Comparison of ENCODE assay signal across 1 cellular context in the genomic region with DNA sequence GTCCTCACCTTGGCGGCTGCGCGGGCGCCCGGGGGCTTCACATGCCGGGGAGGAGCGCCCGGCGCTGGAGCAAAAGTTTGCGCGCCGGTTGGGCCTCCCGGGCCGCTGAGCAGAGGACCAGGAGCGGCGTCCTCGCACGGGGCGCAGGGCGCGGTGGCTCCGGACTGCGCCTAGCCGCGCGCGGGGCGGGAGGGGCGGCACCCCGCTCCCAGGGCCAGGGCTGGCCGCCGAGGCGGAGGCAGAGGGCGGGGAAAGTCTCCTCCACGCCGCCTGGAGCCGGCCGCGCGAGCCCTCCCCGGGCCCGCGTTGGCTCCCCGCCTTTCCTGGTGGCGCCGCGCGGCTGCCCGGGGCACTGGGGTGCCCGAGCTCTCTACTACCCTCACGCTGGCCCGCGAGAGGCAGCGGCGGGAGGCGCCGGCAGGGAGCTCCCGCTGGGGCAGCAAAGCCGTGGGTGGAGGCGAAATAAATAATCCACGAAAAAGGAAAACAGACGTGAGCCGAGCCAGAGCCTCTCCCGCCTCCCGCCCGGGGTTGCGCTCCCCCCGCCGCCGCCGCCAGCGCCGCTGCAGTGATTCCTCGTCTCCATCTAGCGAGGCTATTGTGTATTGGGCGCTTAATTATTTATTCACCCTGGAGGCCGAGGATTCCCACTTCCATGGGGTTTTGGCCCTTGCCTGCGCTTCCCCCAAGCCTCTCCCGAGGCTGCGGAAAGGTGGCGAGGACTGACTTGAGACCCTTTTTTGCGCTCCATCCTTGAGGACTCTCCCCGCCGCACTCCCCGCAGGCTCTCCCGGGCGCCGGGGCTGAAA.
A peak's percentile ranks its signal among the peaks of the same experiment; 100 is the strongest.
TF ChIP-seq lines count a peak whose summit lies in the region.

No MANE protein-coding gene starts in this region.

TF ChIP-seq in WTC11, 78 proteins besides CTCF, POLR2A, EP300 and RAD21 (continued from another document):
- TF ChIP-seq, protein P1, sequence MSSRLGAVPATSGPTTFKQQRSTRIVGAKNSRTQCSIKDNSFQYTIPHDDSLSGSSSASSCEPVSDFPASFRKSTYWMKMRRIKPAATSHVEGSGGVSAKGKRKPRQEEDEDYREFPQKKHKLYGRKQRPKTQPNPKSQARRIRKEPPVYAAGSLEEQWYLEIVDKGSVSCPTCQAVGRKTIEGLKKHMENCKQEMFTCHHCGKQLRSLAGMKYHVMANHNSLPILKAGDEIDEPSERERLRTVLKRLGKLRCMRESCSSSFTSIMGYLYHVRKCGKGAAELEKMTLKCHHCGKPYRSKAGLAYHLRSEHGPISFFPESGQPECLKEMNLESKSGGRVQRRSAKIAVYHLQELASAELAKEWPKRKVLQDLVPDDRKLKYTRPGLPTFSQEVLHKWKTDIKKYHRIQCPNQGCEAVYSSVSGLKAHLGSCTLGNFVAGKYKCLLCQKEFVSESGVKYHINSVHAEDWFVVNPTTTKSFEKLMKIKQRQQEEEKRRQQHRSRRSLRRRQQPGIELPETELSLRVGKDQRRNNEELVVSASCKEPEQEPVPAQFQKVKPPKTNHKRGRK (CRISPR knock-in tag; IDR thresholded peaks at IDR 0.05; ENCODE audit: borderline replicate concordance), result no peak
- TF ChIP-seq, protein P2, sequence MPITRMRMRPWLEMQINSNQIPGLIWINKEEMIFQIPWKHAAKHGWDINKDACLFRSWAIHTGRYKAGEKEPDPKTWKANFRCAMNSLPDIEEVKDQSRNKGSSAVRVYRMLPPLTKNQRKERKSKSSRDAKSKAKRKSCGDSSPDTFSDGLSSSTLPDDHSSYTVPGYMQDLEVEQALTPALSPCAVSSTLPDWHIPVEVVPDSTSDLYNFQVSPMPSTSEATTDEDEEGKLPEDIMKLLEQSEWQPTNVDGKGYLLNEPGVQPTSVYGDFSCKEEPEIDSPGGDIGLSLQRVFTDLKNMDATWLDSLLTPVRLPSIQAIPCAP (CRISPR knock-in tag; IDR thresholded peaks at IDR 0.05), result no peak
- TF ChIP-seq CREM (CRISPR knock-in tag; IDR thresholded peaks at IDR 0.05), result 0 out of 2 replicates have a peak, but pooled peaks have one; percentile 57
- TF ChIP-seq FOXJ3 (CRISPR knock-in tag; IDR thresholded peaks at IDR 0.05; ENCODE audit: borderline replicate concordance), result no peak
- TF ChIP-seq ETV6 (CRISPR knock-in tag; IDR thresholded peaks at IDR 0.05), result peak; percentile 39; the same call in 1 of the 2 replicates
- no peak for TF ChIP-seq RELA (CRISPR knock-in tag; IDR thresholded peaks at IDR 0.05; ENCODE audit: borderline replicate concordance)
- TF ChIP-seq EMX1 (CRISPR knock-in tag; IDR thresholded peaks at IDR 0.05), result no peak
- no peak for TF ChIP-seq NR3C1 (CRISPR knock-in tag; conservative IDR thresholded peaks at IDR 0.05; ENCODE audit: low read depth)
- peak; percentile 35; the same call in 1 of the 2 replicates for TF ChIP-seq FOXK1 (CRISPR knock-in tag; IDR thresholded peaks at IDR 0.05)
- TF ChIP-seq ESRRA (CRISPR knock-in tag; IDR thresholded peaks at IDR 0.05; ENCODE audit: borderline replicate concordance), result no peak
- TF ChIP-seq RORB (CRISPR knock-in tag; IDR thresholded peaks at IDR 0.05), result no peak
- no peak for TF ChIP-seq OVOL2 (CRISPR knock-in tag; IDR thresholded peaks at IDR 0.05; ENCODE audit: borderline replicate concordance)
